Comparison of ENCODE assay signal across 12 cellular contexts in the genomic region with DNA sequence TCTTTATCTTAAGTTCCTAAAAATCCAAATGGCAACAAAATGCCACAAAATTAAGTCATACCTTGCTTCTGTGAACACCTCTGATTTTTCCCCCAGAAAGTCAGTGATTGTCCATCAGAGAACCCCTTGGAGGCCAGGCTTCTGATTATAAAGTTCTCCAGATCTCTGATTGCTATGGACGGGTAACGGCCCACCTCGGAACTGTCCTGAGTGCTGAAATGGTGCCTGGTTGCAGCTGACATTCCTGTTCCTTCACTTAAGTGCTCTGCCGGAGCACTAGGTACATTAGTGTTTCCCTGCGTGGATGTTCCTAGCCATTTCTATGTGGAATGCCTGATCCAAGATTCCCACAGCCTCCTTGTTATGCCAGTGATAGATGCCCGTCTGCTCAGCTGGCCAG.
A peak's percentile ranks its signal among the peaks of the same experiment; 100 is the strongest.
DNase-seq lines count a peak whose midpoint lies in the region; ATAC-seq and TF ChIP-seq lines count a peak whose summit lies in the region.
"Had no signal": no experiment of that assay in that cellular context is flagged by ENCODE, and none has a peak within 500 bp of the region (broad histone marks: within the 10 kb centered on the region; RNA-seq: fewer than 3 reads in every experiment).

No MANE protein-coding gene starts in this region.

- peaks cover 5% of the 10 kb centered on the region; the same call in 1 of the 2 replicates for H3K9me2 ChIP-seq in GM23338 (ENCODE audit: insufficient read depth)

- H3K27me3 ChIP-seq in GM23338 (ENCODE audit: insufficient read depth): no peaks in the 10 kb centered on the region
- H3K27me3 ChIP-seq in transverse colon: peaks cover 15% of the 10 kb centered on the region

- H3K9me3 Mint-ChIP-seq in GM23338: no peaks in the 10 kb centered on the region; the same call in 2 of the 3 replicates
- H3K9me3 Mint-ChIP-seq: T-helper 1 cell treated with Interleukin-12 subunit alpha and Interleukin-12 subunit beta and Interleukin-4 antibody, amounts not matched to agents 30 μg/mL and 1 μg/mL, for 36 hours had no signal

- no peak overlapping the region for H3K4me3 Mint-ChIP-seq in GM23338
- H3K4me3 Mint-ChIP-seq: naive B cell; T-helper 1 cell treated with Interleukin-12 subunit alpha and Interleukin-12 subunit beta and Interleukin-4 antibody, amounts not matched to agents 30 μg/mL and 1 μg/mL, for 36 hours had no signal

- no peaks in the 10 kb centered on the region for H3K79me2 ChIP-seq in GM23338 (replicated peaks; ENCODE audit: insufficient read depth)

- 21% methylated on average over 6 of the region's 6 CpGs; no CpG with 5 or more reads in 1 of the 2 donors for WGBS in transverse colon (ENCODE audit: low coverage in 1 of 2), 2 donors

- TF ChIP-seq CTCF in GM23338 (conservative IDR thresholded peaks at IDR 0.05; ENCODE audit: low read depth in 2 of 2): no peak
- TF ChIP-seq CTCF in transverse colon (IDR thresholded peaks at IDR 0.05): no peak

- H2AFZ ChIP-seq in GM23338: no peak overlapping the region

- no peaks in the 10 kb centered on the region for H3K36me3 ChIP-seq in GM23338 (ENCODE audit: insufficient read depth)
- H3K36me3 ChIP-seq in transverse colon: no peaks in the 10 kb centered on the region

- H3K27ac ChIP-seq in GM23338 (ENCODE audit: low read depth): no peak overlapping the region
- H3K27ac ChIP-seq in transverse colon: no peak overlapping the region

- no peaks in the 10 kb centered on the region for H3K36me3 Mint-ChIP-seq in GM23338 (ENCODE audit: low read depth)

- peaks cover 22% of the 10 kb centered on the region for H3K4me1 Mint-ChIP-seq in GM23338
- H3K4me1 Mint-ChIP-seq: naive B cell had no signal

- no peak for TF ChIP-seq POLR2A in transverse colon (IDR thresholded peaks at IDR 0.05)

- DNase-seq in GM23338 (ENCODE audit: low spot score) (peak; percentile 66), MV-4-11 (lab: John Stamatoyannopoulos, UW) (peak; percentile 32), dermis blood vessel endothelial cell (peak; percentile 68), myocyte (ENCODE audit: low read depth) (peak; percentile 60), T1000 (lab: John Stamatoyannopoulos, UW) (no peak), D341Med (ENCODE audit: low spot score) (no peak), transverse colon (no peak)
- DNase-seq: GF-D8, naive B cell, NCI-H2081 treated with DMSO at 0.1 percent for 48 hours had no signal

- no peaks in the 10 kb centered on the region for H3F3A ChIP-seq in GM23338 (replicated peaks; ENCODE audit: low read depth)

- H3K4me2 ChIP-seq in GM23338: no peak overlapping the region

- H3K27me3 Mint-ChIP-seq in GM23338 (ENCODE audit: insufficient read depth, low read depth, poor library complexity): peaks cover 1% of the 10 kb centered on the region

- intact Hi-C loops in transverse colon (cut with DNase I; ENCODE audit: low total_unique reads): no loop called here

- H3K4me1 ChIP-seq in GM23338 (ENCODE audit: insufficient read depth) (peaks cover 12% of the 10 kb centered on the region), transverse colon (no peaks in the 10 kb centered on the region)

- H3K4me3 ChIP-seq in GM23338 (no peak overlapping the region), transverse colon (no peak overlapping the region)

- in situ Hi-C loops in transverse colon (cut with MboI; ENCODE audit: low pct_ligation_motif_present in 1 of 4, low pct_unique_long_range_greater_than_20kb in 1 of 4, low sequenced_read_pairs in 3 of 4): no loop called here

- no peak overlapping the region for H3K27ac Mint-ChIP-seq in GM23338
- H3K27ac Mint-ChIP-seq: T-helper 1 cell treated with Interleukin-12 subunit alpha and Interleukin-12 subunit beta and Interleukin-4 antibody, amounts not matched to agents 30 μg/mL and 1 μg/mL, for 36 hours had no signal

- no peaks in the 10 kb centered on the region for H4K20me1 ChIP-seq in GM23338 (replicated peaks; ENCODE audit: insufficient read depth)

- H3K9me3 ChIP-seq in transverse colon: no peaks in the 10 kb centered on the region

- TF ChIP-seq EP300 in transverse colon (IDR thresholded peaks at IDR 0.05; ENCODE audit: low read depth): no peak

- ATAC-seq in GM23338: peak; percentile 53
- no peak for ATAC-seq in GM21723 (IDR thresholded peaks at IDR 0.05; ENCODE audit: unreplicated experiment)

TF ChIP-seq in GM23338, 12 proteins besides CTCF, POLR2A, EP300 and RAD21:
- no peak for TF ChIP-seq EZH2 (IDR thresholded peaks at IDR 0.05; ENCODE audit: low read depth, unreplicated experiment)
- TF ChIP-seq, protein P1, sequence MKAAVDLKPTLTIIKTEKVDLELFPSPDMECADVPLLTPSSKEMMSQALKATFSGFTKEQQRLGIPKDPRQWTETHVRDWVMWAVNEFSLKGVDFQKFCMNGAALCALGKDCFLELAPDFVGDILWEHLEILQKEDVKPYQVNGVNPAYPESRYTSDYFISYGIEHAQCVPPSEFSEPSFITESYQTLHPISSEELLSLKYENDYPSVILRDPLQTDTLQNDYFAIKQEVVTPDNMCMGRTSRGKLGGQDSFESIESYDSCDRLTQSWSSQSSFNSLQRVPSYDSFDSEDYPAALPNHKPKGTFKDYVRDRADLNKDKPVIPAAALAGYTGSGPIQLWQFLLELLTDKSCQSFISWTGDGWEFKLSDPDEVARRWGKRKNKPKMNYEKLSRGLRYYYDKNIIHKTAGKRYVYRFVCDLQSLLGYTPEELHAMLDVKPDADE (IDR thresholded peaks at IDR 0.05): no peak
- TF ChIP-seq STAT1 (IDR thresholded peaks at IDR 0.05; ENCODE audit: unreplicated experiment): no peak
- no peak for TF ChIP-seq JUNB (IDR thresholded peaks at IDR 0.05; ENCODE audit: unreplicated experiment)
- TF ChIP-seq, protein P2, sequence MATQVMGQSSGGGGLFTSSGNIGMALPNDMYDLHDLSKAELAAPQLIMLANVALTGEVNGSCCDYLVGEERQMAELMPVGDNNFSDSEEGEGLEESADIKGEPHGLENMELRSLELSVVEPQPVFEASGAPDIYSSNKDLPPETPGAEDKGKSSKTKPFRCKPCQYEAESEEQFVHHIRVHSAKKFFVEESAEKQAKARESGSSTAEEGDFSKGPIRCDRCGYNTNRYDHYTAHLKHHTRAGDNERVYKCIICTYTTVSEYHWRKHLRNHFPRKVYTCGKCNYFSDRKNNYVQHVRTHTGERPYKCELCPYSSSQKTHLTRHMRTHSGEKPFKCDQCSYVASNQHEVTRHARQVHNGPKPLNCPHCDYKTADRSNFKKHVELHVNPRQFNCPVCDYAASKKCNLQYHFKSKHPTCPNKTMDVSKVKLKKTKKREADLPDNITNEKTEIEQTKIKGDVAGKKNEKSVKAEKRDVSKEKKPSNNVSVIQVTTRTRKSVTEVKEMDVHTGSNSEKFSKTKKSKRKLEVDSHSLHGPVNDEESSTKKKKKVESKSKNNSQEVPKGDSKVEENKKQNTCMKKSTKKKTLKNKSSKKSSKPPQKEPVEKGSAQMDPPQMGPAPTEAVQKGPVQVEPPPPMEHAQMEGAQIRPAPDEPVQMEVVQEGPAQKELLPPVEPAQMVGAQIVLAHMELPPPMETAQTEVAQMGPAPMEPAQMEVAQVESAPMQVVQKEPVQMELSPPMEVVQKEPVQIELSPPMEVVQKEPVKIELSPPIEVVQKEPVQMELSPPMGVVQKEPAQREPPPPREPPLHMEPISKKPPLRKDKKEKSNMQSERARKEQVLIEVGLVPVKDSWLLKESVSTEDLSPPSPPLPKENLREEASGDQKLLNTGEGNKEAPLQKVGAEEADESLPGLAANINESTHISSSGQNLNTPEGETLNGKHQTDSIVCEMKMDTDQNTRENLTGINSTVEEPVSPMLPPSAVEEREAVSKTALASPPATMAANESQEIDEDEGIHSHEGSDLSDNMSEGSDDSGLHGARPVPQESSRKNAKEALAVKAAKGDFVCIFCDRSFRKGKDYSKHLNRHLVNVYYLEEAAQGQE (IDR thresholded peaks at IDR 0.05; ENCODE audit: unreplicated experiment): peak; percentile 85
- TF ChIP-seq ZNF331 (CRISPR knock-in tag; IDR thresholded peaks at IDR 0.05; ENCODE audit: low read depth): no peak

Comparison
In these comparisons a context has a peak if more than half of its experiments do, and no peak if none do; other contexts are left out.
1. DNase-seq: peak in GM23338 (single experiment), MV-4-11 (single experiment), dermis blood vessel endothelial cell (single experiment) and myocyte (single experiment); none in T1000 (single experiment), D341Med (single experiment) and transverse colon (single experiment).